In the genomic region with DNA sequence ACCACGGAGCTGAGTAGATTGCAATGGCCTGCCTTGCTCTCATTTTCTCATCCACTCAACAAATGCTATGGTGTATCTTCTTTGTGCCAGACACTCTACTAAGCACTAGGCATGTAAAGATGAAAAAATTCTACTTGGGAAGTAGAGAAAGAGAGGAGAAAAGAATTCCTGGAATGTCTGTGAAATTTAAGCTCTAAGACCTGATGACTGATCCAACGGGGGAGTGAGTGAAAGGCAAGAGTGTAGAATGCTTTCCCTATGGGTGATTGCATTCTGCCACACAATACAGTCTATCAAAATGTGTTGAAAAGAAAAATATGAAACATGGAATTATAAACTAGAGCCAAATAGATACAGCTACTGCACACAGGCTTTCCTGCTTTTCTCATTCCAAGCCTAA, we compare ENCODE assay signal across 19 cellular contexts.
A peak's percentile ranks its signal among the peaks of the same experiment; 100 is the strongest.
DNase-seq lines count a peak whose midpoint lies in the region; ATAC-seq lines count a peak whose summit lies in the region.
"Had no signal": no experiment of that assay in that cellular context is flagged by ENCODE, and none has a peak within 500 bp of the region (broad histone marks: within the 10 kb centered on the region; RNA-seq: fewer than 3 reads in every experiment).

No MANE protein-coding gene starts in this region.

- peak; percentile 29 for DNase-seq in HT1080 (ENCODE audit: low read depth)
- DNase-seq in astrocyte of the hippocampus (ENCODE audit: low read depth, low spot score), result peak; percentile 65
- peak; percentile 27 for DNase-seq in iris pigment epithelial cell (ENCODE audit: low read depth)
- peak; percentile 32 for DNase-seq in skeletal muscle cell (ENCODE audit: low read depth)
- DNase-seq in NCI-H524 treated with DMSO at 0.1 percent for 48 hours (lab: John Stamatoyannopoulos, UW), result no peak
- no peak for DNase-seq in ecto neural progenitor cell (ENCODE audit: low spot score)
- DNase-seq: activated CD4-positive, alpha-beta T cell treated with anti-CD3 and anti-CD28 coated beads, Interleukin-2, amount 50 U/mL, for 1 hour; activated naive CD8-positive, alpha-beta T cell treated with anti-CD3 and anti-CD28 coated beads, Interleukin-2, amount 50 U/mL, for 24 hours; activated T-cell treated with anti-CD3 and anti-CD28 coated beads, Interleukin-2, amount 50 U/mL, for 4 hours; H7; heart right ventricle; left ventricle myocardium inferior; natural killer cell; SK-N-SH; small intestine; stimulated activated naive CD4-positive, alpha-beta T cell had no signal

- no peak for ATAC-seq in HG03097 (IDR thresholded peaks at IDR 0.05; ENCODE audit: low FRiP score, unreplicated experiment)
- ATAC-seq: activated naive CD8-positive, alpha-beta T cell treated with anti-CD3 and anti-CD28 coated beads, Interleukin-2, amount 50 U/mL, for 24 hours; activated T-cell treated with anti-CD3 and anti-CD28 coated beads, Interleukin-2, amount 50 U/mL, for 4 hours; heart right ventricle; natural killer cell had no signal

- H3K4me3 ChIP-seq in skeletal muscle cell (ENCODE audit: low read depth, low read length), result no peak overlapping the region
- H3K4me3 ChIP-seq: BLaER1 treated with 17β-estradiol and CSF1 and Interleukin-3, amounts not matched to agents 10 nM and 100 nM; coronary artery; heart right ventricle; left ventricle myocardium inferior had no signal

Comparison
In these comparisons a context has a peak if more than half of its experiments do, and no peak if none do; other contexts are left out.
1. DNase-seq: peak in HT1080 (single experiment), astrocyte of the hippocampus (single experiment), iris pigment epithelial cell (single experiment) and skeletal muscle cell (single experiment); none in NCI-H524 treated with DMSO at 0.1 percent for 48 hours (single experiment) and ecto neural progenitor cell (single experiment).